In the genomic region with DNA sequence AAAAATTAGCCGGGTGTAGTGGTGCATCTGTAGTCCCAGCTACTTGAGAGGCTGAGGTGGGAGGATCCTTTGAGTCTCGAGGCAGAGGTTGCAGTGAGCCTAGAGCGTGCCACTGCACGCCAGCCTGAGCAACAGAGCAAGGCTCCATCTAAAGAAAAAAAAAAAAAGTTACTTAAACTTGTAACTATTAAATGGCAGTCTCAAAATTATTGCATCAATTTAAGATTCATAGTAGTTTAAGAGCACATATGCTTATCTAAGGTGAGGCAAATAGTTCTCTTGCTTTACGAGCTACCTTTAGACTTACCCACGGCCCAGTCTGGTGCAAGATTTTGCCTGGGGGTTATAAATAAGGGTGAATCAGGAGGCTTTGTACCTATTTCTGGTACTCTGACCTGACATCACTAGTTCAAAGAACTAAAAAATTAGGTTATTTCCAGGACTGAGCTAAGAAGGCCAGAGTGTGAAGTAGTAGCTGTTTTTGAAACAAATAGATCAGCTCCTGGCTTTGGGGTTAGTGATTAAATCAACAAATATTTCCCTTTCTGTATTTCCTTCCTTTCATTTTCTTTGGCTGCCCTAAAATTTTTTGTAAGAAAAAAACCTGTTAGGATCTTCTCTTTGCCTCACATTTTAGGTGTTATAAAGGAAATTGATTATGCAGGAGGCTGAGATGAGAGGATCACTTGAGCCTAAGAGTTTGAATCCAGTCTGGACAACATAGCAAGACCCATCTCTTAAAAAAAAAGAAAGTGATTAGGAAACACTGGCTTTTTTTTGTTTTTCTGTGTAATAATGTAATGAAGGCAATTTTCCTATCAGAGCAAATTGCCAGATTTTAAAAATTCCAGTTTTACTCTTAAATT, we compare ENCODE assay signal across 1 cellular context.
TF ChIP-seq lines count a peak whose summit lies in the region.

No MANE protein-coding gene starts in this region.

TF ChIP-seq in GM12878, 131 proteins besides CTCF, POLR2A, EP300 and RAD21 (continued from another document):
- TF ChIP-seq MYC (IDR thresholded peaks at IDR 0.05; ENCODE audit: insufficient read depth, insufficient read length, insufficient replicate concordance, low read length, severe bottlenecking), result no peak
- peak; percentile 58; the same call in 1 of the 2 replicates for TF ChIP-seq NBN (IDR thresholded peaks at IDR 0.05)
- peak; percentile 68 for TF ChIP-seq NFIC (IDR thresholded peaks at IDR 0.05; ENCODE audit: low read depth, low read length)
- no peak for TF ChIP-seq FOXK2 (IDR thresholded peaks at IDR 0.05)
- 0 out of 2 replicates have a peak, but pooled peaks have one; percentile 60 for TF ChIP-seq POLR2AphosphoS2 (IDR thresholded peaks at IDR 0.05; ENCODE audit: low read depth, low read length)
- peak; percentile 90 for TF ChIP-seq MEF2B (IDR thresholded peaks at IDR 0.05; ENCODE audit: partially characterized antibody, poor library complexity, severe bottlenecking)
